In the genomic region with DNA sequence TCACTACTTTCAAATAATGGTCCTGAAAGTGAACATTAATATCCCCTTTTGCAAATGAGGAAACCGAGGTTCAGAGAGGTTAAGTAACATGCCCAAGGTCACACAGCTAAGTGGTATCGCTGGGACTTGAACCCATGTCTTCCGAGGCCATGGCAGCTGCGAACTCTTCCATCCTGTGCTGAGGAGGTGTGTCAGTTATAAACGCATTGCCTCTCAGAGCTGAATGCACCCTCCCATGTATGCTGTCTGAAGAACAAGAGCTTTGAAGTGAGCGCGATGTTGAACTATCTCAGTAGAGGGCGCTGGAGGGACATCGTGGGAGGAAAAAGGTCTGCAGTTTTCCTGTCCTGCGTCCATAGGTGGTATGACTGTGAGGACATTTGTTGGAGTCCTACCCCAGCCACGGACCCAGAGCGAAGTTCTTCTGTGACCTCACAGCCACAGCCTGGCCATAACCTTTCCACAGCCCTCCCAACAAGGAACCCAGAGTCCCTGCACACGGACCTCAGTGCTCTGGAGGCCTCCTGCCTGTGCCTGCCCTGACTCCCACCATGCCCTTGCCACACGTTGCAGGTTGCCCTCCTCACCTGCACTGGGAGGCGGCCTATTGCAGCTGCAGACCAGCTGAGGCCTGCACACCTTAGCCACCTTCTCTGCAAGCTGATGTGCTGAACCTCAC, we compare ENCODE assay signal across 8 cellular contexts. TPM values are rescaled to one million over a fixed set of nuclear protein-coding genes. Genes with fewer than 3 reads are reported as not detected.
DNase-seq lines count a peak whose midpoint lies in the region; ATAC-seq and TF ChIP-seq lines count a peak whose summit lies in the region.

No MANE protein-coding gene starts in this region.

- TF ChIP-seq CTCF in AG09319 (IDR thresholded peaks at IDR 0.05; ENCODE audit: low read depth, low read length) (peak; percentile 89), PC-3 (conservative IDR thresholded peaks at IDR 0.05; ENCODE audit: low read depth, low read length) (peak; percentile 99)

- H3K9me3 ChIP-seq in PC-3 (ENCODE audit: low read length) = no peaks in the 10 kb centered on the region

- no peaks in the 10 kb centered on the region for H3K27me3 Mint-ChIP-seq in natural killer cell treated with Interleukin-12 subunit alpha and Interleukin-12 subunit beta and Interleukin-15 and Interleukin-18, amount 100 ng/mL, for 72 hours

- H3F3A ChIP-seq in PC-3 (ENCODE audit: low read length, unreplicated experiment) = no peaks in the 10 kb centered on the region

- H3K27ac Mint-ChIP-seq in natural killer cell treated with Interleukin-12 subunit alpha and Interleukin-12 subunit beta and Interleukin-15 and Interleukin-18, amount 100 ng/mL, for 72 hours = peak overlapping the region in 1 of 2 donors; percentile 19

- H3K36me3 ChIP-seq in PC-3 (ENCODE audit: low read depth, low read length) = no peaks in the 10 kb centered on the region

- no peaks in the 10 kb centered on the region for H3K36me3 Mint-ChIP-seq in natural killer cell treated with Interleukin-12 subunit alpha and Interleukin-12 subunit beta and Interleukin-15 and Interleukin-18, amount 100 ng/mL, for 72 hours

- no peaks in the 10 kb centered on the region for H3K79me2 ChIP-seq in PC-3 (ENCODE audit: low read length)

- H3K9me3 Mint-ChIP-seq in natural killer cell treated with Interleukin-12 subunit alpha and Interleukin-12 subunit beta and Interleukin-15 and Interleukin-18, amount 100 ng/mL, for 72 hours = no peaks in the 10 kb centered on the region

- H3K4me3 Mint-ChIP-seq in natural killer cell treated with Interleukin-12 subunit alpha and Interleukin-12 subunit beta and Interleukin-15 and Interleukin-18, amount 100 ng/mL, for 72 hours = no peak overlapping the region

- peaks cover 4 to 10% of the 10 kb centered on the region in 2 donors for H3K4me1 Mint-ChIP-seq in natural killer cell treated with Interleukin-12 subunit alpha and Interleukin-12 subunit beta and Interleukin-15 and Interleukin-18, amount 100 ng/mL, for 72 hours (ENCODE audit: low read depth in 2 of 2)

- CTCF ChIA-PET in PC-3 (lab: Charles Lee) = interaction anchor here (0.6 to 2.1 kb wide), 25 partner anchors 10 to 966 kb away, joined by 3 to 75 read pairs (median 5); partner anchors contain the start of gene METTL13

- no peak overlapping the region for H3K9ac ChIP-seq in PC-3 (ENCODE audit: low read length)

- H3K4me1 ChIP-seq in PC-3 (ENCODE audit: insufficient read depth, low read length) = no peaks in the 10 kb centered on the region

- H3K27ac ChIP-seq in PC-3 (ENCODE audit: low read length) = no peak overlapping the region

- intact Hi-C loops in PC-3 (cut with micrococcal nuclease) = loop anchor here (1.0 to 10.0 kb wide), 7 partner anchors 62 to 750 kb away; partner anchors contain the start of gene METTL13

- POLR2A ChIA-PET in PC-3 (lab: Charles Lee; ENCODE audit: unreplicated experiment) = no interaction called here

- no peaks in the 10 kb centered on the region for H3K9me2 ChIP-seq in PC-3 (replicated peaks; ENCODE audit: low read length)

- BruUV-seq in PC-3 (replicated peaks; lab: Mats Ljungman, UMichigan) = no TSS peak

- H3K4me2 ChIP-seq in PC-3 (ENCODE audit: low read length) = peak overlapping the region; percentile 19

- peaks cover 11% of the 10 kb centered on the region for H3K27me3 ChIP-seq in PC-3 (ENCODE audit: low read length)

- peak; percentile 89 for ATAC-seq in PC-3
- ATAC-seq in natural killer cell treated with Interleukin-12 subunit alpha and Interleukin-12 subunit beta and Interleukin-15 and Interleukin-18, amount 100 ng/mL, for 72 hours = peak; percentile 71 to 79

- H3K4me3 ChIP-seq in PC-3 (ENCODE audit: low read length) = no peak overlapping the region

- peak overlapping the region; percentile 72 for H2AFZ ChIP-seq in PC-3 (ENCODE audit: low read length)

- DNase-seq in AG09319 (ENCODE audit: extremely low read depth, low read depth) (peak; percentile 65), GM19240 (ENCODE audit: insufficient read length, low spot score) (peak; percentile 27), KG1 (lab: John Stamatoyannopoulos, UW) (peak; percentile 55), PC-3 (peak; percentile 100), activated T-cell treated with anti-CD3 and anti-CD28 coated beads for 48 hours (ENCODE audit: low read depth) (peak; percentile 53), fibroblast of gingiva (ENCODE audit: low read depth) (peak; percentile 71)
- DNase-seq in natural killer cell treated with Interleukin-12 subunit alpha and Interleukin-12 subunit beta and Interleukin-15 and Interleukin-18, amount 100 ng/mL, for 72 hours (ENCODE audit: low spot score) = peak; percentile 63
- DNase-seq in stimulated activated naive CD4-positive, alpha-beta T cell (lab: John Stamatoyannopoulos, UW) = peak; percentile 22 to 66 (median 45)

- no peaks in the 10 kb centered on the region for H4K20me1 ChIP-seq in PC-3 (ENCODE audit: low read length)

RNA-seq across cellular contexts. Expression of gene MYOC, which starts 7.5 kb away (rescaled TPM):
- not detected in 2 replicates for total RNA-seq in PC-3 (2014; rRNA removed)
- not detected for total RNA-seq in natural killer cell treated with Interleukin-12 subunit alpha and Interleukin-12 subunit beta and Interleukin-15 and Interleukin-18, amount 100 ng/mL, for 72 hours

RNA-seq across cellular contexts. Expression of gene MYOCOS, which starts 22.9 kb away (rescaled TPM):
- total RNA-seq in PC-3 (2014; rRNA removed) = not detected in 2 replicates
- total RNA-seq in natural killer cell treated with Interleukin-12 subunit alpha and Interleukin-12 subunit beta and Interleukin-15 and Interleukin-18, amount 100 ng/mL, for 72 hours = under 1 TPM in 1 of 2 donors, not detected in 1; 0.17 TPM

Comparison
In these comparisons a context has a peak if more than half of its experiments do, and no peak if none do; other contexts are left out.
1. DNase-seq: peak in every context shown above with its lines; median percentile 100 in PC-3; 71 in fibroblast of gingiva; 65 in AG09319; 63 in natural killer cell treated with Interleukin-12 subunit alpha and Interleukin-12 subunit beta and Interleukin-15 and Interleukin-18, amount 100 ng/mL, for 72 hours; 55 in KG1; 53 in activated T-cell treated with anti-CD3 and anti-CD28 coated beads for 48 hours; 45 in stimulated activated naive CD4-positive, alpha-beta T cell; 27 in GM19240.